23 cellular contexts compared by ENCODE assay signal in the genomic region with DNA sequence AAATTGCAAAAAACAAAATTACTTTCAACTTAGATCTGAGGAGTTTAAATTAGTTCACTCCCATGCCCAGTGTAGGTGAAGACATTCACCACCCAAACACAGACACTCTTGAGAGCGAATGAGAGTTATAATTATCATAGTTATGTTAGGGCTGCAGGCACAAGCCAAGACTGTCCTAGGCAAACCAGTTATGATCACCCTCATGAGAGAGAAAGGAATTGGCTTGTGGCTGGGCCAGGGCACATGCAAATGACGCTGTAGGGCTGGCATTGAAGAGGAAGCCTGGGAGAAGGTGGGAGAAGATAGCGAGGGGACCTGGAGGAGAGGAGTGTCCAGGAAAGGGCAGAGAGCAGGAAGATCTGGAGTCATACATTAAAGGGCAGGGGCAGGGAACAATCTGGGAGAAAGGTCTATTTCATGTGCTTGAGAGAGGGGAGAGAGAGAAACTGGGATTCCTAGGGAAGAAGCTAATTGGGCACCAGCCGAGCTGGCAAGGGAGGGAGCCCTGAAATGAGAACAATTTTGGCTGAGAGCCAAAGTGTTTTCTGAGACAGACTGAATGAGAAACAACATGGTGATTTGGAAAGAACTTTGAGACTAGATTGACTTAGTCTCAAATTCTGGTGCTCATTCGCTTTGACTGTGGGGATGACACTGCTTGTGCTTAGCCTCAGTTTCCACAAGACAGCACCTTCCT.
A peak's percentile ranks its signal among the peaks of the same experiment; 100 is the strongest.
DNase-seq lines count a peak whose midpoint lies in the region; ATAC-seq and TF ChIP-seq lines count a peak whose summit lies in the region.
"Had no signal": no experiment of that assay in that cellular context is flagged by ENCODE, and none has a peak within 500 bp of the region (broad histone marks: within the 10 kb centered on the region; RNA-seq: fewer than 3 reads in every experiment).

No MANE protein-coding gene starts in this region.

- no peak overlapping the region for H3K27ac ChIP-seq in right lobe of liver
- H3K27ac ChIP-seq: epithelial cell of prostate, foreskin keratinocyte, psoas muscle, upper lobe of right lung had no signal

- no peaks in the 10 kb centered on the region for H3K27me3 ChIP-seq in right lobe of liver
- H3K27me3 ChIP-seq: foreskin keratinocyte, upper lobe of right lung had no signal

- no peaks in the 10 kb centered on the region for H3K9me3 ChIP-seq in right lobe of liver
- H3K9me3 ChIP-seq: psoas muscle, upper lobe of right lung had no signal

- peak in 2 of 3 experiments; percentile 31 to 60 for DNase-seq in NCI-H1417 (lab: John Stamatoyannopoulos, UW)
- DNase-seq in NCI-H1417 treated with DMSO at 0.1 percent for 48 hours (lab: John Stamatoyannopoulos, UW) = no peak
- peak; percentile 22 for DNase-seq in AG20443 (ENCODE audit: low spot score)
- peak; percentile 40 for DNase-seq in NCI-H2227 treated with DMSO at 0.1 percent for 48 hours (lab: John Stamatoyannopoulos, UW)
- DNase-seq in fibroblast of peridontal ligament (ENCODE audit: extremely low read depth) = peak; percentile 65
- DNase-seq in right lobe of liver = no peak
- DNase-seq: activated CD4-positive, alpha-beta T cell treated with anti-CD3 and anti-CD28 coated beads for 1 hour; activated CD8-positive, alpha-beta T cell treated with anti-CD3 and anti-CD28 coated beads, Interleukin-2, amount 10 ng/mL, durations not matched to agents 7 days and 5 days; activated effector memory CD4-positive, alpha-beta T cell treated with Interleukin-2 at 50 U/mL for 16 hours; activated naive CD8-positive, alpha-beta T cell treated with anti-CD3 and anti-CD28 coated beads, Interleukin-2, amount 10 ng/mL, durations not matched to agents 7 days and 5 days; activated T-cell treated with anti-CD3 and anti-CD28 coated beads for 4 hours; foreskin keratinocyte; HCEC 1CT; left colon; NCI-H226; psoas muscle; stimulated activated CD4-positive, alpha-beta T cell treated with anti-CD3 and anti-CD28 coated beads, Interleukin-2, amount 100 ng/mL, for 24 hours; T-helper 17 cell; upper lobe of right lung had no signal

- no peak overlapping the region for H3K4me3 ChIP-seq in right lobe of liver
- H3K4me3 ChIP-seq: psoas muscle, smooth muscle cell, upper lobe of right lung had no signal

- no peaks in the 10 kb centered on the region for H3K36me3 ChIP-seq in right lobe of liver
- H3K36me3 ChIP-seq: upper lobe of right lung had no signal

- TF ChIP-seq CTCF in right lobe of liver (IDR thresholded peaks at IDR 0.05) = no peak

- H3K4me1 ChIP-seq in right lobe of liver = no peaks in the 10 kb centered on the region
- H3K4me1 ChIP-seq: foreskin keratinocyte, psoas muscle, upper lobe of right lung had no signal

- TF ChIP-seq POLR2A in right lobe of liver (IDR thresholded peaks at IDR 0.05) = no peak

- intact Hi-C loops in right lobe of liver (cut with DNase I) = no loop called here

- ATAC-seq in GM18861 (IDR thresholded peaks at IDR 0.05; ENCODE audit: unreplicated experiment) (no peak), right lobe of liver (no peak), HG03469 (IDR thresholded peaks at IDR 0.05; ENCODE audit: unreplicated experiment) (no peak)
- ATAC-seq: activated CD8-positive, alpha-beta T cell treated with anti-CD3 and anti-CD28 coated beads, Interleukin-2, amount 10 ng/mL, durations not matched to agents 7 days and 5 days; foreskin keratinocyte; left colon; psoas muscle; T-helper 17 cell; upper lobe of right lung had no signal

- WGBS in right lobe of liver (ENCODE audit: insufficient coverage, low coverage, low lambda C conversion rate, missing lambda C conversion rate) = 72% methylated on average over 5 of the region's 5 CpGs

Comparison
In these comparisons a context has a peak if more than half of its experiments do, and no peak if none do; other contexts are left out.
1. DNase-seq: peak in NCI-H1417 (2 of 3), AG20443 (single experiment), NCI-H2227 treated with DMSO at 0.1 percent for 48 hours (single experiment) and fibroblast of peridontal ligament (single experiment); none in NCI-H1417 treated with DMSO at 0.1 percent for 48 hours (single experiment) and right lobe of liver (0 of 3).